21 cellular contexts compared by ENCODE assay signal in genomic region chr5:170508036-170508435, GRCh38. TPM values are rescaled to one million over a fixed set of nuclear protein-coding genes. Genes with fewer than 3 reads are reported as not detected.
DNase-seq lines count a peak whose midpoint lies in the region; ATAC-seq and TF ChIP-seq lines count a peak whose summit lies in the region.
"Had no signal": no experiment of that assay in that cellular context is flagged by ENCODE, and none has a peak within 500 bp of the region (broad histone marks: within the 10 kb centered on the region; RNA-seq: fewer than 3 reads in every experiment).

No MANE protein-coding gene starts in this region.

- peaks cover 26% of the 10 kb centered on the region for H3K27me3 ChIP-seq in lower lobe of right lung (ENCODE audit: low read depth)

- H3K27me3 Mint-ChIP-seq in chondrocyte (ENCODE audit: low read depth) = no peaks in the 10 kb centered on the region

- H3K36me3 ChIP-seq in lower lobe of right lung = no peaks in the 10 kb centered on the region
- H3K36me3 ChIP-seq: adrenal gland, BLaER1, heart left ventricle had no signal

- H3K9me3 ChIP-seq in lower lobe of right lung = no peaks in the 10 kb centered on the region
- H3K9me3 ChIP-seq: adrenal gland, BLaER1, heart left ventricle had no signal

- DNase-seq in Caki2 (ENCODE audit: low read depth) (peak; percentile 64), chondrocyte (ENCODE audit: low spot score) (no peak), UCSD-AML1 (lab: John Stamatoyannopoulos, UW; ENCODE audit: unreplicated experiment) (no peak), lower lobe of right lung (no peak), NCI-H1092 treated with DMSO at 0.1 percent for 48 hours (lab: John Stamatoyannopoulos, UW) (no peak)
- DNase-seq in activated CD4-positive, alpha-beta T cell treated with anti-CD3 and anti-CD28 coated beads for 1 hour = no peak
- DNase-seq: activated CD8-positive, alpha-beta memory T cell treated with anti-CD3 and anti-CD28 coated beads, Interleukin-2, amount 10 ng/mL, durations not matched to agents 7 days and 5 days; adrenal gland; effector memory CD4-positive, alpha-beta T cell; heart left ventricle; NCI-H2171 treated with DMSO at 0.1 percent for 48 hours; stimulated activated naive CD8-positive, alpha-beta T cell treated with anti-CD3 and anti-CD28 coated beads, Interleukin-15, amount 100 ng/mL, for 72 hours had no signal

- H3K9me3 Mint-ChIP-seq in chondrocyte (ENCODE audit: low read depth) = no peaks in the 10 kb centered on the region
- H3K9me3 Mint-ChIP-seq: stimulated activated naive CD8-positive, alpha-beta T cell treated with anti-CD3 and anti-CD28 coated beads, Interleukin-15, amount 100 ng/mL, for 72 hours had no signal

- ATAC-seq in GM21619 (IDR thresholded peaks at IDR 0.05; ENCODE audit: unreplicated experiment) = peak; percentile 71
- peak; percentile 63 for ATAC-seq in HG03354 (IDR thresholded peaks at IDR 0.05; ENCODE audit: poor library complexity, severe bottlenecking, unreplicated experiment)
- ATAC-seq in lower lobe of right lung = no peak
- ATAC-seq: activated CD8-positive, alpha-beta memory T cell treated with anti-CD3 and anti-CD28 coated beads, Interleukin-2, amount 10 ng/mL, durations not matched to agents 7 days and 5 days; heart left ventricle; Panc1; sciatic nerve; stimulated activated naive CD8-positive, alpha-beta T cell treated with anti-CD3 and anti-CD28 coated beads, Interleukin-15, amount 100 ng/mL, for 72 hours had no signal

- H3K4me1 ChIP-seq in lower lobe of right lung = no peaks in the 10 kb centered on the region
- H3K4me1 ChIP-seq: BLaER1 had no signal

- TF ChIP-seq CTCF in chondrocyte (IDR thresholded peaks at IDR 0.05) = no peak
- no peak for TF ChIP-seq CTCF in lower lobe of right lung (IDR thresholded peaks at IDR 0.05)

- H3K36me3 Mint-ChIP-seq in chondrocyte (ENCODE audit: low read depth) = no peaks in the 10 kb centered on the region
- H3K36me3 Mint-ChIP-seq: activated CD8-positive, alpha-beta memory T cell treated with anti-CD3 and anti-CD28 coated beads, Interleukin-2, amount 10 ng/mL, durations not matched to agents 7 days and 5 days had no signal

- H3K27ac ChIP-seq in lower lobe of right lung = no peak overlapping the region
- H3K27ac ChIP-seq: adrenal gland, BLaER1, heart left ventricle had no signal

- H3K4me3 Mint-ChIP-seq in chondrocyte (ENCODE audit: unreplicated experiment) = no peak overlapping the region
- H3K4me3 Mint-ChIP-seq: activated CD8-positive, alpha-beta memory T cell treated with anti-CD3 and anti-CD28 coated beads, Interleukin-2, amount 10 ng/mL, durations not matched to agents 7 days and 5 days; stimulated activated naive CD8-positive, alpha-beta T cell treated with anti-CD3 and anti-CD28 coated beads, Interleukin-15, amount 100 ng/mL, for 72 hours had no signal

- H3K4me3 ChIP-seq in lower lobe of right lung = no peak overlapping the region
- H3K4me3 ChIP-seq: adrenal gland, BLaER1, heart left ventricle had no signal

- intact Hi-C loops in lower lobe of right lung (cut with DNase I) = no loop called here

- H3K4me1 Mint-ChIP-seq in chondrocyte (ENCODE audit: low read depth) = peaks cover 55% of the 10 kb centered on the region
- H3K4me1 Mint-ChIP-seq: activated CD8-positive, alpha-beta memory T cell treated with anti-CD3 and anti-CD28 coated beads, Interleukin-2, amount 10 ng/mL, durations not matched to agents 7 days and 5 days; stimulated activated naive CD8-positive, alpha-beta T cell treated with anti-CD3 and anti-CD28 coated beads, Interleukin-15, amount 100 ng/mL, for 72 hours had no signal

- H3K27ac Mint-ChIP-seq in chondrocyte (ENCODE audit: unreplicated experiment) = peak overlapping the region; percentile 19
- H3K27ac Mint-ChIP-seq: activated CD8-positive, alpha-beta memory T cell treated with anti-CD3 and anti-CD28 coated beads, Interleukin-2, amount 10 ng/mL, durations not matched to agents 7 days and 5 days; stimulated activated naive CD8-positive, alpha-beta T cell treated with anti-CD3 and anti-CD28 coated beads, Interleukin-15, amount 100 ng/mL, for 72 hours had no signal

- in situ Hi-C loops in Caki2 (cut with HindIII; ENCODE audit: low pct_unique_long_range_greater_than_20kb, low sequenced_read_pairs) = no loop called here

RNA-seq across cellular contexts. Expression of gene KCNIP1, which starts 4.2 kb away (rescaled TPM):
- total RNA-seq in Caki2 (2014; rRNA removed; shearing (Covaris generic); ENCODE audit: low replicate concordance) = not detected in 2 replicates
- 7.7 to 12.0 TPM (median 8.7 TPM) in 3 replicates for total RNA-seq in chondrocyte
- 1.7 TPM for total RNA-seq in lower lobe of right lung
- total RNA-seq: activated CD8-positive, alpha-beta memory T cell treated with anti-CD3 and anti-CD28 coated beads, Interleukin-2, amount 10 ng/mL, durations not matched to agents 7 days and 5 days; fibroblast of lung; HT-29; lower leg skin; osteoblast had no signal

Comparison
In these comparisons a context has a peak if more than half of its experiments do, and no peak if none do; other contexts are left out.
1. ATAC-seq: peak in GM21619 (single experiment) and HG03354 (single experiment); none in lower lobe of right lung (0 of 2).